ENCODE assay signal across 1 cellular context in the genomic region with DNA sequence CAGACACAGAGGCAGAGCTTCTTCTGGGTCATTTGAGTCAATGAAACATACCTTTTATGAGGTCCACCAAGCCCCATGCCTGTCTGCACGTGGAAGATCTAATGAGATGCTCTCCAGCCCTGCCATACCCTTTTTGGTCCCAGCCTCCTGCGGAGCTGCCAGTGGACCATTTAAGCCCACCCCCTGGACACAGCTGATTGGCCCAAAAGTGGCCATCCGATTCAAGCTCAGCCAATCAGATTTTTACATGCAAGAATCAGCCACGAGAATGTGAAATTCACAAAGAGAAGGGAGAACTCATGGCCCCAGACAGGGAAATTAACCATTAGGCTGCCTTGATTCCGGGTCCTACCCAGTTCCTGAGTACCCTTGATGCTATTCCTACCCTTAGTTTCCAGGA.
TF ChIP-seq lines count a peak whose summit lies in the region.

No MANE protein-coding gene starts in this region.

TF ChIP-seq in HepG2, 621 proteins besides CTCF, POLR2A, EP300 and RAD21 (continued from another document):
- TF ChIP-seq, protein P1, sequence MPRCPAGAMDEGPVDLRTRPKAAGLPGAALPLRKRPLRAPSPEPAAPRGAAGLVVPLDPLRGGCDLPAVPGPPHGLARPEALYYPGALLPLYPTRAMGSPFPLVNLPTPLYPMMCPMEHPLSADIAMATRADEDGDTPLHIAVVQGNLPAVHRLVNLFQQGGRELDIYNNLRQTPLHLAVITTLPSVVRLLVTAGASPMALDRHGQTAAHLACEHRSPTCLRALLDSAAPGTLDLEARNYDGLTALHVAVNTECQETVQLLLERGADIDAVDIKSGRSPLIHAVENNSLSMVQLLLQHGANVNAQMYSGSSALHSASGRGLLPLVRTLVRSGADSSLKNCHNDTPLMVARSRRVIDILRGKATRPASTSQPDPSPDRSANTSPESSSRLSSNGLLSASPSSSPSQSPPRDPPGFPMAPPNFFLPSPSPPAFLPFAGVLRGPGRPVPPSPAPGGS (CRISPR knock-in tag; IDR thresholded peaks at IDR 0.05): no peak
- TF ChIP-seq, protein P2, sequence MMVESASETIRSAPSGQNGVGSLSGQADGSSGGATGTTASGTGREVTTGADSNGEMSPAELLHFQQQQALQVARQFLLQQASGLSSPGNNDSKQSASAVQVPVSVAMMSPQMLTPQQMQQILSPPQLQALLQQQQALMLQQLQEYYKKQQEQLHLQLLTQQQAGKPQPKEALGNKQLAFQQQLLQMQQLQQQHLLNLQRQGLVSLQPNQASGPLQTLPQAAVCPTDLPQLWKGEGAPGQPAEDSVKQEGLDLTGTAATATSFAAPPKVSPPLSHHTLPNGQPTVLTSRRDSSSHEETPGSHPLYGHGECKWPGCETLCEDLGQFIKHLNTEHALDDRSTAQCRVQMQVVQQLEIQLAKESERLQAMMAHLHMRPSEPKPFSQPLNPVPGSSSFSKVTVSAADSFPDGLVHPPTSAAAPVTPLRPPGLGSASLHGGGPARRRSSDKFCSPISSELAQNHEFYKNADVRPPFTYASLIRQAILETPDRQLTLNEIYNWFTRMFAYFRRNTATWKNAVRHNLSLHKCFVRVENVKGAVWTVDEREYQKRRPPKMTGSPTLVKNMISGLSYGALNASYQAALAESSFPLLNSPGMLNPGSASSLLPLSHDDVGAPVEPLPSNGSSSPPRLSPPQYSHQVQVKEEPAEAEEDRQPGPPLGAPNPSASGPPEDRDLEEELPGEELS (CRISPR knock-in tag; IDR thresholded peaks at IDR 0.05): no peak
- TF ChIP-seq, protein P3, sequence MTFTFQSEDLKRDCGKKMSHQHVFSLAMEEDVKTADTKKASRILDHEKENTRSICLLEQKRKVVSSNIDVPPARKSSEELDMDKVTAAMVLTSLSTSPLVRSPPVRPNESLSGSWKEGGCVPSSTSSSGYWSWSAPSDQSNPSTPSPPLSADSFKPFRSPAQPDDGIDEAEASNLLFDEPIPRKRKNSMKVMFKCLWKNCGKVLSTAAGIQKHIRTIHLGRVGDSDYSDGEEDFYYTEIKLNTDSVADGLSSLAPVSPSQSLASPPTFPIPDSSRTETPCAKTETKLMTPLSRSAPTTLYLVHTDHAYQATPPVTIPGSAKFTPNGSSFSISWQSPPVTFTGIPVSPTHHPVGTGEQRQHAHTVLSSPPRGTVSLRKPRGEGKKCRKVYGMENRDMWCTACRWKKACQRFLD (CRISPR knock-in tag; IDR thresholded peaks at IDR 0.05; ENCODE audit: borderline replicate concordance): no peak
- TF ChIP-seq HNF4G (IDR thresholded peaks at IDR 0.05; ENCODE audit: borderline replicate concordance, low read depth, low read length): no peak
- TF ChIP-seq HNF4G (CRISPR knock-in tag; IDR thresholded peaks at IDR 0.05; ENCODE audit: borderline replicate concordance, low read depth): no peak
- TF ChIP-seq ZNF256 (CRISPR knock-in tag; conservative IDR thresholded peaks at IDR 0.05): no peak
- TF ChIP-seq AKAP8 (CRISPR knock-in tag; IDR thresholded peaks at IDR 0.05): no peak
- TF ChIP-seq DR1 (CRISPR knock-in tag; IDR thresholded peaks at IDR 0.05): no peak
- no peak for TF ChIP-seq NFKB2 (CRISPR knock-in tag; IDR thresholded peaks at IDR 0.05; ENCODE audit: borderline replicate concordance)
- TF ChIP-seq, protein P4, sequence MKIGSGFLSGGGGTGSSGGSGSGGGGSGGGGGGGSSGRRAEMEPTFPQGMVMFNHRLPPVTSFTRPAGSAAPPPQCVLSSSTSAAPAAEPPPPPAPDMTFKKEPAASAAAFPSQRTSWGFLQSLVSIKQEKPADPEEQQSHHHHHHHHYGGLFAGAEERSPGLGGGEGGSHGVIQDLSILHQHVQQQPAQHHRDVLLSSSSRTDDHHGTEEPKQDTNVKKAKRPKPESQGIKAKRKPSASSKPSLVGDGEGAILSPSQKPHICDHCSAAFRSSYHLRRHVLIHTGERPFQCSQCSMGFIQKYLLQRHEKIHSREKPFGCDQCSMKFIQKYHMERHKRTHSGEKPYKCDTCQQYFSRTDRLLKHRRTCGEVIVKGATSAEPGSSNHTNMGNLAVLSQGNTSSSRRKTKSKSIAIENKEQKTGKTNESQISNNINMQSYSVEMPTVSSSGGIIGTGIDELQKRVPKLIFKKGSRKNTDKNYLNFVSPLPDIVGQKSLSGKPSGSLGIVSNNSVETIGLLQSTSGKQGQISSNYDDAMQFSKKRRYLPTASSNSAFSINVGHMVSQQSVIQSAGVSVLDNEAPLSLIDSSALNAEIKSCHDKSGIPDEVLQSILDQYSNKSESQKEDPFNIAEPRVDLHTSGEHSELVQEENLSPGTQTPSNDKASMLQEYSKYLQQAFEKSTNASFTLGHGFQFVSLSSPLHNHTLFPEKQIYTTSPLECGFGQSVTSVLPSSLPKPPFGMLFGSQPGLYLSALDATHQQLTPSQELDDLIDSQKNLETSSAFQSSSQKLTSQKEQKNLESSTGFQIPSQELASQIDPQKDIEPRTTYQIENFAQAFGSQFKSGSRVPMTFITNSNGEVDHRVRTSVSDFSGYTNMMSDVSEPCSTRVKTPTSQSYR (CRISPR knock-in tag; IDR thresholded peaks at IDR 0.05; ENCODE audit: borderline replicate concordance): no peak
- no peak for TF ChIP-seq ZNF766 (CRISPR knock-in tag; IDR thresholded peaks at IDR 0.05; ENCODE audit: borderline replicate concordance)
- no peak for TF ChIP-seq SRSF1 (optimal IDR thresholded peaks at IDR 0.05; ENCODE audit: low read depth, low read length)
- TF ChIP-seq, protein P5, sequence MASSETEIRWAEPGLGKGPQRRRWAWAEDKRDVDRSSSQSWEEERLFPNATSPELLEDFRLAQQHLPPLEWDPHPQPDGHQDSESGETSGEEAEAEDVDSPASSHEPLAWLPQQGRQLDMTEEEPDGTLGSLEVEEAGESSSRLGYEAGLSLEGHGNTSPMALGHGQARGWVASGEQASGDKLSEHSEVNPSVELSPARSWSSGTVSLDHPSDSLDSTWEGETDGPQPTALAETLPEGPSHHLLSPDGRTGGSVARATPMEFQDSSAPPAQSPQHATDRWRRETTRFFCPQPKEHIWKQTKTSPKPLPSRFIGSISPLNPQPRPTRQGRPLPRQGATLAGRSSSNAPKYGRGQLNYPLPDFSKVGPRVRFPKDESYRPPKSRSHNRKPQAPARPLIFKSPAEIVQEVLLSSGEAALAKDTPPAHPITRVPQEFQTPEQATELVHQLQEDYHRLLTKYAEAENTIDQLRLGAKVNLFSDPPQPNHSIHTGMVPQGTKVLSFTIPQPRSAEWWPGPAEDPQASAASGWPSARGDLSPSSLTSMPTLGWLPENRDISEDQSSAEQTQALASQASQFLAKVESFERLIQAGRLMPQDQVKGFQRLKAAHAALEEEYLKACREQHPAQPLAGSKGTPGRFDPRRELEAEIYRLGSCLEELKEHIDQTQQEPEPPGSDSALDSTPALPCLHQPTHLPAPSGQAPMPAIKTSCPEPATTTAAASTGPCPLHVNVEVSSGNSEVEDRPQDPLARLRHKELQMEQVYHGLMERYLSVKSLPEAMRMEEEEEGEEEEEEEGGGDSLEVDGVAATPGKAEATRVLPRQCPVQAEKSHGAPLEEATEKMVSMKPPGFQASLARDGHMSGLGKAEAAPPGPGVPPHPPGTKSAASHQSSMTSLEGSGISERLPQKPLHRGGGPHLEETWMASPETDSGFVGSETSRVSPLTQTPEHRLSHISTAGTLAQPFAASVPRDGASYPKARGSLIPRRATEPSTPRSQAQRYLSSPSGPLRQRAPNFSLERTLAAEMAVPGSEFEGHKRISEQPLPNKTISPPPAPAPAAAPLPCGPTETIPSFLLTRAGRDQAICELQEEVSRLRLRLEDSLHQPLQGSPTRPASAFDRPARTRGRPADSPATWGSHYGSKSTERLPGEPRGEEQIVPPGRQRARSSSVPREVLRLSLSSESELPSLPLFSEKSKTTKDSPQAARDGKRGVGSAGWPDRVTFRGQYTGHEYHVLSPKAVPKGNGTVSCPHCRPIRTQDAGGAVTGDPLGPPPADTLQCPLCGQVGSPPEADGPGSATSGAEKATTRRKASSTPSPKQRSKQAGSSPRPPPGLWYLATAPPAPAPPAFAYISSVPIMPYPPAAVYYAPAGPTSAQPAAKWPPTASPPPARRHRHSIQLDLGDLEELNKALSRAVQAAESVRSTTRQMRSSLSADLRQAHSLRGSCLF (CRISPR knock-in tag; IDR thresholded peaks at IDR 0.05; ENCODE audit: borderline replicate concordance): no peak
- TF ChIP-seq SMARCC2 (IDR thresholded peaks at IDR 0.05): no peak
- no peak for TF ChIP-seq HNRNPL (IDR thresholded peaks at IDR 0.05; ENCODE audit: low read depth, low read length)
- no peak for TF ChIP-seq MXD4 (CRISPR knock-in tag; IDR thresholded peaks at IDR 0.05)
